Comparison of ENCODE assay signal across 2 cellular contexts in genomic region chr1:15799928-15800835, GRCh38.
TF ChIP-seq lines count a peak whose summit lies in the region.

No MANE protein-coding gene starts in this region.

TF ChIP-seq in HEK293, 187 proteins besides CTCF, POLR2A, EP300 and RAD21 (continues in another document):
- TF ChIP-seq PRDM6 (tag by site-specific recombination; IDR thresholded peaks at IDR 0.05) (no peak), ZNF366 (tag by site-specific recombination; conservative IDR thresholded peaks at IDR 0.05) (peak; percentile 97), SCRT1 (tag by site-specific recombination; IDR thresholded peaks at IDR 0.05; ENCODE audit: borderline replicate concordance) (no peak), BCL11B (tag by site-specific recombination; IDR thresholded peaks at IDR 0.05; ENCODE audit: low read depth) (no peak; the same call in 1 of the 2 replicates), ZFP37 (tag by site-specific recombination; IDR thresholded peaks at IDR 0.05) (peak; percentile 32; the same call in 1 of the 2 replicates), ZNF394 (tag by site-specific recombination; IDR thresholded peaks at IDR 0.05; ENCODE audit: borderline replicate concordance) (peak; percentile 57; the same call in 1 of the 2 replicates), ZNF114 (tag by site-specific recombination; IDR thresholded peaks at IDR 0.05) (no peak), TCF7L2 (IDR thresholded peaks at IDR 0.05; ENCODE audit: borderline replicate concordance, low read depth, low read length) (peak; percentile 96), PRDM4 (tag by site-specific recombination; IDR thresholded peaks at IDR 0.05) (no peak), ZNF404 (tag by site-specific recombination; IDR thresholded peaks at IDR 0.05) (no peak), ZNF513 (tag by site-specific recombination; IDR thresholded peaks at IDR 0.05) (peak; percentile 76), MZF1 (tag by site-specific recombination; IDR thresholded peaks at IDR 0.05; ENCODE audit: borderline replicate concordance) (no peak), ZIC2 (tag by site-specific recombination; IDR thresholded peaks at IDR 0.05) (peak; percentile 88), ZNF777 (tag by site-specific recombination; IDR thresholded peaks at IDR 0.05; ENCODE audit: borderline replicate concordance) (no peak), ZFP69B (tag by site-specific recombination; IDR thresholded peaks at IDR 0.05) (peak; percentile 67), KLF16 (tag by site-specific recombination; IDR thresholded peaks at IDR 0.05) (0 out of 2 replicates have a peak, but pooled peaks have one; percentile 38), ZNF133 (tag by site-specific recombination; IDR thresholded peaks at IDR 0.05) (no peak), GLI4 (tag by site-specific recombination; IDR thresholded peaks at IDR 0.05) (no peak), ZNF391 (tag by site-specific recombination; IDR thresholded peaks at IDR 0.05; ENCODE audit: borderline replicate concordance, low read depth) (peak; percentile 68; the same call in 1 of the 2 replicates), ZNF658 (tag by site-specific recombination; IDR thresholded peaks at IDR 0.05) (no peak), PATZ1 (tag by site-specific recombination; IDR thresholded peaks at IDR 0.05) (peak; percentile 64), KLF10 (tag by site-specific recombination; IDR thresholded peaks at IDR 0.05) (peak; percentile 36; the same call in 1 of the 2 replicates)

TF ChIP-seq in SK-N-SH, 30 proteins besides CTCF, POLR2A, EP300 and RAD21:
- peak; percentile 86 for TF ChIP-seq RCOR1 (IDR thresholded peaks at IDR 0.05; ENCODE audit: low read length)
- TF ChIP-seq TAF1 (IDR thresholded peaks at IDR 0.05; ENCODE audit: borderline replicate concordance, low read depth, low read length): 0 out of 2 replicates have a peak, but pooled peaks have one; percentile 20
- no peak for TF ChIP-seq RFX5 (IDR thresholded peaks at IDR 0.05; ENCODE audit: low read length)
- TF ChIP-seq MEF2A (IDR thresholded peaks at IDR 0.05; ENCODE audit: borderline replicate concordance, low read depth): no peak
- TF ChIP-seq USF2 (IDR thresholded peaks at IDR 0.05; ENCODE audit: borderline replicate concordance, low read depth, low read length): no peak
- TF ChIP-seq FOXJ3 (CRISPR knock-in tag; IDR thresholded peaks at IDR 0.05): peak; percentile 55; the same call in 1 of the 2 replicates
- peak; percentile 39; the same call in 1 of the 2 replicates for TF ChIP-seq GABPA (IDR thresholded peaks at IDR 0.05; ENCODE audit: low read depth)
- TF ChIP-seq TEAD4 (IDR thresholded peaks at IDR 0.05; ENCODE audit: borderline replicate concordance, insufficient read depth): peak; percentile 76
- no peak for TF ChIP-seq ZBTB33 (IDR thresholded peaks at IDR 0.05; ENCODE audit: borderline replicate concordance, low read depth)
- peak; percentile 86 for TF ChIP-seq RXRA (IDR thresholded peaks at IDR 0.05; ENCODE audit: borderline replicate concordance, low read depth)
- peak; percentile 41; the same call in 1 of the 2 replicates for TF ChIP-seq ELF1 (IDR thresholded peaks at IDR 0.05)
- TF ChIP-seq IRF3 (IDR thresholded peaks at IDR 0.05; ENCODE audit: low read depth, low read length): no peak
- peak; percentile 30; the same call in 1 of the 2 replicates for TF ChIP-seq MXI1 (IDR thresholded peaks at IDR 0.05; ENCODE audit: low read depth, low read length)
- TF ChIP-seq NFIC (IDR thresholded peaks at IDR 0.05; ENCODE audit: borderline replicate concordance): peak; percentile 98
- no peak for TF ChIP-seq SIN3A (IDR thresholded peaks at IDR 0.05; ENCODE audit: borderline replicate concordance, low read depth, low read length)
- peak; percentile 44 for TF ChIP-seq CHD2 (IDR thresholded peaks at IDR 0.05; ENCODE audit: low read length, partially characterized antibody)
- peak; percentile 86 for TF ChIP-seq TCF12 (IDR thresholded peaks at IDR 0.05)
- peak; percentile 84 for TF ChIP-seq MAX (IDR thresholded peaks at IDR 0.05; ENCODE audit: low read depth)
- TF ChIP-seq JUND (IDR thresholded peaks at IDR 0.05): peak; percentile 59
- peak; percentile 95 for TF ChIP-seq GATA2 (CRISPR knock-in tag; IDR thresholded peaks at IDR 0.05)
- peak; percentile 47; the same call in 1 of the 2 replicates for TF ChIP-seq POLR2AphosphoS5 (IDR thresholded peaks at IDR 0.05; ENCODE audit: low read depth, low read length)
- no peak for TF ChIP-seq YY1 (IDR thresholded peaks at IDR 0.05; ENCODE audit: low read depth)
- TF ChIP-seq FOSL2 (IDR thresholded peaks at IDR 0.05; ENCODE audit: borderline replicate concordance, low read depth): no peak
- TF ChIP-seq USF1 (IDR thresholded peaks at IDR 0.05; ENCODE audit: borderline replicate concordance, low read depth): no peak
- no peak for TF ChIP-seq FOXM1 (IDR thresholded peaks at IDR 0.05; ENCODE audit: low read depth)
- TF ChIP-seq PBX3 (IDR thresholded peaks at IDR 0.05): peak; percentile 76
- no peak for TF ChIP-seq REST (IDR thresholded peaks at IDR 0.05; ENCODE audit: low read depth, low read length)
TF ChIP-seq in SK-N-SH: peak in this region for 16.
